ENCODE assay signal across 1 cellular context in genomic region chr2:217785544-217786045, GRCh38.
A peak's percentile ranks its signal among the peaks of the same experiment; 100 is the strongest.
TF ChIP-seq lines count a peak whose summit lies in the region.

No MANE protein-coding gene starts in this region.

TF ChIP-seq in K562, 482 proteins besides CTCF, POLR2A, EP300 and RAD21 (continued from another document):
- TF ChIP-seq ASH1L (IDR thresholded peaks at IDR 0.05; ENCODE audit: borderline replicate concordance, low read depth, partially characterized antibody) (no peak), NELFE (IDR thresholded peaks at IDR 0.05; ENCODE audit: insufficient read depth, insufficient read length) (no peak), PCBP1 (IDR thresholded peaks at IDR 0.05; ENCODE audit: low read depth, low read length, poor library complexity, severe bottlenecking) (no peak), YY1 (IDR thresholded peaks at IDR 0.05; ENCODE audit: borderline replicate concordance in 1 of 3, control insufficient read depth in 1 of 3, extremely low read depth in 1 of 3, insufficient read depth in 3 of 3, insufficient read length in 1 of 3, insufficient replicate concordance in 2 of 3, low read depth in 1 of 3, low read length in 2 of 3) (peak in 1 of 3 experiments; percentile 46), RB1 (IDR thresholded peaks at IDR 0.05; ENCODE audit: low read depth) (peak; percentile 31; the same call in 1 of the 2 replicates), XRCC5 (IDR thresholded peaks at IDR 0.05; ENCODE audit: low read depth, low read length) (0 out of 2 replicates have a peak, but pooled peaks have one; percentile 49), MED1 (CRISPR knock-in tag; IDR thresholded peaks at IDR 0.05; ENCODE audit: borderline replicate concordance) (no peak), NR1H2 (CRISPR knock-in tag; IDR thresholded peaks at IDR 0.05) (no peak)
TF ChIP-seq in K562: peak in this region for 8.
